In the genomic region with DNA sequence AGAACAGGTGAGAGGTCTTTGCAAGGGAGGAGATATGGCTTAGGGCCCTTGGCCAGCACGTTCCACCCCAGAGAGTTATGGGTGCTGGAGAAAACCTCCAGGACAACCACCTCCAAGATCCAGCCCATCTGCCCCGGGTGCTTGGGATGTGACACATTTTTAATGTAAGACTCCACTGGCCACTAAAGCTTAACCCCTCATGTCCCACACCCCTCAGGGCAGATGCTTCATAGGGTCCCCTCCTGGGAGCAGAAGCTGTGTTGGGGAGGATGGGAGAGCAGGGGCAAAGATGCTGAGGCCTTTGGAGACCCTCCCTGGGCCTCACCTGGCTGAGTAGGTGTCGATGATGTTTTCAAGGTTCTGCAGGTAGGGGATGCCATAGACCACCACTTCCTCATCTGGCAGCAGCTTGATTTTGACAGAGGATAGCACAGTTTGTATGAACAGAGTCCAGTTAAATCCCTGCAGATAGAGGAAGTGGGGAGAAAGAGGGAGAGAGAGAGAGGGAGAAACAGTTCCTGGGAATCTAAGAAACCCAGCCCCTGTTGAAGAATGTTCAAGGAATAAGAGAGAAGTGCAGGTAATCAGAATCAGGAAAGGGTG, we compare ENCODE assay signal across 19 cellular contexts. TPM values are rescaled to one million over a fixed set of nuclear protein-coding genes. Genes with fewer than 3 reads are reported as not detected.
DNase-seq lines count a peak whose midpoint lies in the region; ATAC-seq, FAIRE-seq and TF ChIP-seq lines count a peak whose summit lies in the region.
"Had no signal": no experiment of that assay in that cellular context is flagged by ENCODE, and none has a peak within 500 bp of the region (broad histone marks: within the 10 kb centered on the region; RNA-seq: fewer than 3 reads in every experiment).

No MANE protein-coding gene starts in this region.

- H3K79me2 ChIP-seq in astrocyte (ENCODE audit: insufficient read depth, low read length) = no peaks in the 10 kb centered on the region

- no peak overlapping the region for H3K4me2 ChIP-seq in astrocyte (ENCODE audit: low read length)

- no peaks in the 10 kb centered on the region for H3K27me3 Mint-ChIP-seq in activated CD4-positive, alpha-beta T cell treated with anti-CD3 and anti-CD28 coated beads for 36 hours
- peaks cover 10% of the 10 kb centered on the region for H3K27me3 Mint-ChIP-seq in activated CD4-positive, alpha-beta T cell treated with anti-CD3 and anti-CD28 coated beads, Interleukin-2, amount 10 ng/mL, durations not matched to agents 7 days and 5 days
- peaks cover 18% of the 10 kb centered on the region for H3K27me3 Mint-ChIP-seq in astrocyte (ENCODE audit: low read depth, unreplicated experiment)

- H3K4me3 ChIP-seq in astrocyte (ENCODE audit: insufficient read depth, low read depth, low read length) = no peak overlapping the region
- no peak overlapping the region for H3K4me3 ChIP-seq in spleen
- no peak overlapping the region for H3K4me3 ChIP-seq in ovary
- H3K4me3 ChIP-seq: SK-N-MC had no signal

- H3K27ac Mint-ChIP-seq in activated CD4-positive, alpha-beta T cell treated with anti-CD3 and anti-CD28 coated beads for 36 hours = no peak overlapping the region
- no peak overlapping the region for H3K27ac Mint-ChIP-seq in activated CD4-positive, alpha-beta T cell treated with anti-CD3 and anti-CD28 coated beads, Interleukin-2, amount 10 ng/mL, durations not matched to agents 7 days and 5 days
- peak overlapping the region; percentile 38 for H3K27ac Mint-ChIP-seq in astrocyte (ENCODE audit: unreplicated experiment)

- CTCF ChIA-PET in activated CD4-positive, alpha-beta T cell treated with anti-CD3 and anti-CD28 coated beads for 36 hours (lab: Charles Lee) = no interaction called here
- CTCF ChIA-PET in activated CD4-positive, alpha-beta T cell treated with anti-CD3 and anti-CD28 coated beads, Interleukin-2, amount 10 ng/mL, durations not matched to agents 7 days and 5 days (lab: Charles Lee) = no interaction called here

- no peak for TF ChIP-seq POLR2A in spleen (IDR thresholded peaks at IDR 0.05)
- no peak for TF ChIP-seq POLR2A in ovary (IDR thresholded peaks at IDR 0.05)

- no peak for FAIRE-seq in astrocyte (lab: Jason Lieb, UNC)

- DNase-seq in activated CD4-positive, alpha-beta T cell treated with anti-CD3 and anti-CD28 coated beads for 36 hours = peak; percentile 3
- DNase-seq in activated CD4-positive, alpha-beta T cell treated with anti-CD3 and anti-CD28 coated beads, Interleukin-2, amount 10 ng/mL, durations not matched to agents 7 days and 5 days = no peak
- DNase-seq in astrocyte (ENCODE audit: low read depth) (no peak), spleen (peak; percentile 42), UCSD-AML1 (lab: John Stamatoyannopoulos, UW; ENCODE audit: unreplicated experiment) (no peak), kidney glomerular epithelial cell (lab: John Stamatoyannopoulos, UW) (no peak), ovary (no peak)
- DNase-seq: 8988T, HCEC 1CT, NCI-H1694, NCI-H2171, NCI-H446 treated with DMSO at 0.1 percent for 48 hours, NCI-H774 had no signal

- H3K36me3 ChIP-seq in astrocyte (ENCODE audit: insufficient read depth, low read length) (no peaks in the 10 kb centered on the region), spleen (no peaks in the 10 kb centered on the region), ovary (no peaks in the 10 kb centered on the region)

- H3K36me3 Mint-ChIP-seq in activated CD4-positive, alpha-beta T cell treated with anti-CD3 and anti-CD28 coated beads for 36 hours (ENCODE audit: low read depth) = no peaks in the 10 kb centered on the region
- no peaks in the 10 kb centered on the region for H3K36me3 Mint-ChIP-seq in activated CD4-positive, alpha-beta T cell treated with anti-CD3 and anti-CD28 coated beads, Interleukin-2, amount 10 ng/mL, durations not matched to agents 7 days and 5 days (ENCODE audit: low read depth)
- H3K36me3 Mint-ChIP-seq in astrocyte (ENCODE audit: low read depth, unreplicated experiment) = peaks cover 2% of the 10 kb centered on the region

- H4K20me1 ChIP-seq in astrocyte (ENCODE audit: insufficient read depth, low read length) = no peaks in the 10 kb centered on the region

- no peak overlapping the region for H3K4me3 Mint-ChIP-seq in activated CD4-positive, alpha-beta T cell treated with anti-CD3 and anti-CD28 coated beads for 36 hours
- H3K4me3 Mint-ChIP-seq in activated CD4-positive, alpha-beta T cell treated with anti-CD3 and anti-CD28 coated beads, Interleukin-2, amount 10 ng/mL, durations not matched to agents 7 days and 5 days = no peak overlapping the region
- H3K4me3 Mint-ChIP-seq in astrocyte (ENCODE audit: unreplicated experiment) = no peak overlapping the region

- POLR2A ChIA-PET in activated CD4-positive, alpha-beta T cell treated with anti-CD3 and anti-CD28 coated beads for 36 hours (lab: Charles Lee) = no interaction called here
- POLR2A ChIA-PET in activated CD4-positive, alpha-beta T cell treated with anti-CD3 and anti-CD28 coated beads, Interleukin-2, amount 10 ng/mL, durations not matched to agents 7 days and 5 days (lab: Charles Lee) = interaction anchor here (0.6 kb wide), 1 partner anchor 510 kb away, joined by 3 read pairs; no protein-coding TSS in a partner anchor

- no peak overlapping the region for H3K27ac ChIP-seq in astrocyte (ENCODE audit: low read depth, low read length)
- no peak overlapping the region for H3K27ac ChIP-seq in spleen
- H3K27ac ChIP-seq in ovary = no peak overlapping the region
- H3K27ac ChIP-seq: C4-2B, SK-N-MC had no signal

- H3K27me3 ChIP-seq in astrocyte (ENCODE audit: insufficient read depth, low read length) (no peaks in the 10 kb centered on the region), spleen (replicated peaks in 1 of 7) (peaks cover 0 to 33% (median 6%) of the 10 kb centered on the region in 7 donors), ovary (no peaks in the 10 kb centered on the region)

- H2AFZ ChIP-seq in astrocyte (ENCODE audit: low read depth, low read length) = no peak overlapping the region

- no peaks in the 10 kb centered on the region for H3K4me1 Mint-ChIP-seq in activated CD4-positive, alpha-beta T cell treated with anti-CD3 and anti-CD28 coated beads for 36 hours
- no peaks in the 10 kb centered on the region for H3K4me1 Mint-ChIP-seq in activated CD4-positive, alpha-beta T cell treated with anti-CD3 and anti-CD28 coated beads, Interleukin-2, amount 10 ng/mL, durations not matched to agents 7 days and 5 days
- no peaks in the 10 kb centered on the region for H3K4me1 Mint-ChIP-seq in astrocyte (ENCODE audit: low read depth, unreplicated experiment)

- intact Hi-C loops in activated CD4-positive, alpha-beta T cell treated with anti-CD3 and anti-CD28 coated beads for 36 hours (cut with DNase I, micrococcal nuclease) = no loop called here
- intact Hi-C loops in spleen (cut with DNase I; ENCODE audit: low total_unique reads) (no loop called here), ovary (cut with DNase I) (no loop called here)

- no peak for TF ChIP-seq EP300 in ovary (IDR thresholded peaks at IDR 0.05)

- no peak overlapping the region for H3K9ac ChIP-seq in astrocyte (ENCODE audit: low read length)

- whole genome bisulfite sequencing in spleen, 5 donors = 74 to 94% (median 78%) methylated on average over 3 of the region's 3 CpGs
- 65 to 85% (median 77%) methylated on average over 3 of the region's 3 CpGs for WGBS in ovary, 3 donors

- peaks cover 3% of the 10 kb centered on the region for H3K4me1 ChIP-seq in astrocyte (ENCODE audit: insufficient read depth, low read length)
- H3K4me1 ChIP-seq in spleen = peaks cover 0 to 12% (median 4%) of the 10 kb centered on the region in 6 donors
- H3K4me1 ChIP-seq in ovary (ENCODE audit: insufficient read depth) = peaks cover 3% of the 10 kb centered on the region

- H3K9me3 ChIP-seq in astrocyte (ENCODE audit: insufficient read depth, low read depth, low read length) (no peaks in the 10 kb centered on the region), spleen (peaks cover 0 to 14% (median 11%) of the 10 kb centered on the region in 8 donors), ovary (no peaks in the 10 kb centered on the region)

- TF ChIP-seq CTCF in GM12874 (IDR thresholded peaks at IDR 0.05; ENCODE audit: insufficient read depth, low read depth, low read length) (0 out of 2 replicates have a peak, but pooled peaks have one; percentile 9), astrocyte (IDR thresholded peaks at IDR 0.05; ENCODE audit: insufficient read depth, low read depth, low read length) (no peak), spleen (IDR thresholded peaks at IDR 0.05 in 8 of 11, conservative IDR thresholded peaks at IDR 0.05 in 3 of 11) (no peak), ovary (IDR thresholded peaks at IDR 0.05) (no peak)

- peaks cover 4% of the 10 kb centered on the region for H3K9me3 Mint-ChIP-seq in activated CD4-positive, alpha-beta T cell treated with anti-CD3 and anti-CD28 coated beads for 36 hours (ENCODE audit: low read depth)
- H3K9me3 Mint-ChIP-seq in activated CD4-positive, alpha-beta T cell treated with anti-CD3 and anti-CD28 coated beads, Interleukin-2, amount 10 ng/mL, durations not matched to agents 7 days and 5 days = peaks cover 3% of the 10 kb centered on the region
- peaks cover 5% of the 10 kb centered on the region for H3K9me3 Mint-ChIP-seq in astrocyte (ENCODE audit: unreplicated experiment)

- ATAC-seq in activated CD4-positive, alpha-beta T cell treated with anti-CD3 and anti-CD28 coated beads for 36 hours = no peak
- ATAC-seq: Panc1, Right ventricle myocardium inferior had no signal

RNA-seq across cellular contexts. Expression of gene PRXL2B, which starts 11.9 kb away (rescaled TPM):
- 10 to 100 TPM; 23.7 to 36.8 TPM for total RNA-seq in activated CD4-positive, alpha-beta T cell treated with anti-CD3 and anti-CD28 coated beads for 36 hours
- total RNA-seq in activated CD4-positive, alpha-beta T cell treated with anti-CD3 and anti-CD28 coated beads, Interleukin-2, amount 10 ng/mL, durations not matched to agents 7 days and 5 days = 10 to 100 TPM; 25.2 to 33.3 TPM
- total RNA-seq in astrocyte (19.2 and 20.6 TPM in 2 replicates), spleen (10 to 100 TPM; 21.9 to 43.0 (median 26.7) TPM), ovary (10 to 100 TPM in 6 of 7 donors, 1 to 10 TPM in 1; 3.2 to 34.1 (median 20.2) TPM)
- polyA plus RNA-seq in spleen (10 to 100 TPM; 10.7 to 29.0 (median 13.2) TPM), ovary (1 to 10 TPM; 7.0 to 9.6 TPM)

RNA-seq across cellular contexts. Expression of gene MMEL1, which starts 34.4 kb away (rescaled TPM):
- total RNA-seq in activated CD4-positive, alpha-beta T cell treated with anti-CD3 and anti-CD28 coated beads for 36 hours = 1 to 10 TPM in 1 of 2 experiments, under 1 TPM in 1; 0.97 to 1.4 TPM
- total RNA-seq in activated CD4-positive, alpha-beta T cell treated with anti-CD3 and anti-CD28 coated beads, Interleukin-2, amount 10 ng/mL, durations not matched to agents 7 days and 5 days = 1 to 10 TPM; 2.9 to 3.5 TPM
- total RNA-seq in astrocyte (not detected in 2 replicates), spleen (1 to 10 TPM in 6 of 7 donors, not detected in 1; 1.9 to 4.6 (median 3.5) TPM), ovary (1 to 10 TPM in 3 of 7 donors, under 1 TPM in 1, not detected in 3; 0.45 to 7.9 (median 1.1) TPM)
- polyA plus RNA-seq in spleen (1 to 10 TPM; 2.5 to 6.4 (median 2.9) TPM), ovary (1 to 10 TPM in 1 of 2 donors, under 1 TPM in 1; 0.42 to 1.1 TPM)
- total RNA-seq: LHCN-M2 had no signal

RNA-seq across cellular contexts. Expression of gene TNFRSF14, which starts 42.3 kb away (rescaled TPM):
- total RNA-seq in activated CD4-positive, alpha-beta T cell treated with anti-CD3 and anti-CD28 coated beads for 36 hours = 100 to 1,000 TPM; 135 to 145 TPM
- 100 to 1,000 TPM; 182 to 192 TPM for total RNA-seq in activated CD4-positive, alpha-beta T cell treated with anti-CD3 and anti-CD28 coated beads, Interleukin-2, amount 10 ng/mL, durations not matched to agents 7 days and 5 days
- total RNA-seq in astrocyte = 0.36 TPM in 1 of 2 replicates, not detected in the other
- 100 to 1,000 TPM; 146 to 203 (median 190) TPM for total RNA-seq in spleen
- polyA plus RNA-seq in spleen = 100 to 1,000 TPM; 167 to 366 (median 302) TPM
- total RNA-seq in ovary = 10 to 100 TPM; 33.3 to 78.5 (median 60.5) TPM
- polyA plus RNA-seq in ovary = 10 to 100 TPM in 1 of 2 donors, 1 to 10 TPM in 1; 4.3 to 57.6 TPM

Comparison
In these comparisons a context has a peak if more than half of its experiments do, and no peak if none do; other contexts are left out.
1. DNase-seq: peak in activated CD4-positive, alpha-beta T cell treated with anti-CD3 and anti-CD28 coated beads for 36 hours (single experiment) and spleen (single experiment); none in activated CD4-positive, alpha-beta T cell treated with anti-CD3 and anti-CD28 coated beads, Interleukin-2, amount 10 ng/mL, durations not matched to agents 7 days and 5 days (single experiment), astrocyte (single experiment), UCSD-AML1 (single experiment), kidney glomerular epithelial cell (single experiment) and ovary (0 of 5).
2. RNA of gene TNFRSF14, which starts 42.3 kb away (total RNA-seq): 182 to 192 TPM in activated CD4-positive, alpha-beta T cell treated with anti-CD3 and anti-CD28 coated beads, Interleukin-2, amount 10 ng/mL, durations not matched to agents 7 days and 5 days, 146 to 203 TPM in spleen, 135 to 145 TPM in activated CD4-positive, alpha-beta T cell treated with anti-CD3 and anti-CD28 coated beads for 36 hours and 33.3 to 78.5 TPM in ovary; 0.36 TPM in astrocyte; every median in the first group is over 10 times any median in the second.